Comparison of ENCODE assay signal across 21 cellular contexts in genomic region chr20:1431158-1431557, GRCh38. TPM values are rescaled to one million over a fixed set of nuclear protein-coding genes. Genes with fewer than 3 reads are reported as not detected.
A peak's percentile ranks its signal among the peaks of the same experiment; 100 is the strongest.
DNase-seq lines count a peak whose midpoint lies in the region; TF ChIP-seq lines count a peak whose summit lies in the region.
"Had no signal": no experiment of that assay in that cellular context is flagged by ENCODE, and none has a peak within 500 bp of the region (broad histone marks: within the 10 kb centered on the region; RNA-seq: fewer than 3 reads in every experiment).

No MANE protein-coding gene starts in this region.

- H2BK120ac ChIP-seq in mesenchymal stem cell (ENCODE audit: low read depth, low read length) = no peak overlapping the region

- H3K4ac ChIP-seq in mesenchymal stem cell (ENCODE audit: low read depth in 1 of 2, low read length in 2 of 2) = no peak overlapping the region

- H2AFZ ChIP-seq in Karpas-422 (ENCODE audit: low read length) (no peak overlapping the region), mesenchymal stem cell (ENCODE audit: low read depth, low read length) (no peak overlapping the region), PC-9 (no peak overlapping the region)

- CTCF ChIA-PET in PC-9 (lab: Charles Lee) = no interaction called here

- H3K9me2 ChIP-seq in Karpas-422 (replicated peaks; ENCODE audit: insufficient read depth, low read length) = no peaks in the 10 kb centered on the region
- no peaks in the 10 kb centered on the region for H3K9me2 ChIP-seq in PC-9 (ENCODE audit: insufficient read depth)

- DNase-seq in NCI-H748 (lab: John Stamatoyannopoulos, UW; ENCODE audit: unreplicated experiment) = peak; percentile 39
- no peak for DNase-seq in NCI-H748 treated with DMSO at 0.1 percent for 48 hours (lab: John Stamatoyannopoulos, UW)
- DNase-seq in Karpas-422 = peak; percentile 25
- peak; percentile 28 for DNase-seq in NCI-H69 (lab: John Stamatoyannopoulos, UW)
- no peak for DNase-seq in mesenchymal stem cell
- no peak for DNase-seq in pons (ENCODE audit: low spot score)
- DNase-seq in activated CD4-positive, CD25-positive, alpha-beta regulatory T cell treated with anti-CD3 and anti-CD28 coated beads, Interleukin-2, amount 50 U/mL, for 72 hours = no peak
- DNase-seq in PC-9 = no peak
- DNase-seq: CD4-positive, alpha-beta T cell; COR-L47; DMS53; HCEC 1CT; Kasumi-1; NCI-H1105; NCI-H1694 treated with DMSO at 0.1 percent for 48 hours; NCI-H510A; NCI-H774; SIG-M5 had no signal

- no peak overlapping the region for H3K4me3 ChIP-seq in Karpas-422 (ENCODE audit: low read length)
- H3K4me3 ChIP-seq in mesenchymal stem cell (ENCODE audit: insufficient read depth in 1 of 2, low read depth in 1 of 2, low read length in 2 of 2) = no peak overlapping the region
- no peak overlapping the region for H3K4me3 ChIP-seq in PC-9
- H3K4me3 ChIP-seq: BLaER1 treated with 17β-estradiol and CSF1 and Interleukin-3, amounts not matched to agents 10 nM and 100 nM; SK-N-MC had no signal

- no peak overlapping the region for H2BK15ac ChIP-seq in mesenchymal stem cell (ENCODE audit: low read depth, poor library complexity, severe bottlenecking)

- H3K9ac ChIP-seq in Karpas-422 (ENCODE audit: low read length) = no peak overlapping the region
- peak overlapping the region; percentile 58 for H3K9ac ChIP-seq in mesenchymal stem cell (ENCODE audit: low read length)
- H3K9ac ChIP-seq: BLaER1 treated with 17β-estradiol and CSF1 and Interleukin-3, amounts not matched to agents 10 nM and 100 nM had no signal

- H3K4me2 ChIP-seq in Karpas-422 (ENCODE audit: low read depth, low read length, poor library complexity, severe bottlenecking) (no peak overlapping the region), mesenchymal stem cell (ENCODE audit: low read length, poor library complexity, severe bottlenecking) (no peak overlapping the region), PC-9 (no peak overlapping the region)
- H3K4me2 ChIP-seq: BLaER1 treated with 17β-estradiol and CSF1 and Interleukin-3, amounts not matched to agents 10 nM and 100 nM had no signal

- H3K23ac ChIP-seq in mesenchymal stem cell (ENCODE audit: low read length in 2 of 2) = no peak overlapping the region

- H3K4me1 ChIP-seq in Karpas-422 (ENCODE audit: low read length) (peaks cover 6% of the 10 kb centered on the region; the same call in 1 of the 2 replicates), mesenchymal stem cell (ENCODE audit: control insufficient read depth, insufficient read depth, low read depth, low read length) (peaks cover 8% of the 10 kb centered on the region), PC-9 (replicated peaks; ENCODE audit: insufficient read depth) (peaks cover 31% of the 10 kb centered on the region)

- 40% methylated on average over 1 of the region's 1 CpG for WGBS in mesenchymal stem cell

- no peak overlapping the region for H3K18ac ChIP-seq in mesenchymal stem cell (ENCODE audit: low read depth in 1 of 2, low read length in 2 of 2)

- H4K8ac ChIP-seq in mesenchymal stem cell (ENCODE audit: low read length) = no peak overlapping the region

- no peak for TF ChIP-seq CTCF in PC-9 (conservative IDR thresholded peaks at IDR 0.05)

- POLR2A ChIA-PET in PC-9 (lab: Charles Lee; ENCODE audit: unreplicated experiment) = no interaction called here

- intact Hi-C loops in PC-9 (cut with micrococcal nuclease; ENCODE audit: unreplicated experiment) = no loop called here

- no peaks in the 10 kb centered on the region for H3K79me2 ChIP-seq in Karpas-422 (ENCODE audit: low read length)
- no peaks in the 10 kb centered on the region for H3K79me2 ChIP-seq in PC-9 (ENCODE audit: low read depth)

- H3K36me3 ChIP-seq in Karpas-422 (ENCODE audit: insufficient read depth, low read length) (no peaks in the 10 kb centered on the region), mesenchymal stem cell (ENCODE audit: control insufficient read depth in 1 of 2, insufficient read depth in 2 of 2, low read depth in 1 of 2, low read length in 2 of 2) (no peaks in the 10 kb centered on the region), PC-9 (ENCODE audit: low read depth) (no peaks in the 10 kb centered on the region)
- H3K36me3 ChIP-seq: BLaER1 treated with 17β-estradiol and CSF1 and Interleukin-3, amounts not matched to agents 10 nM and 100 nM had no signal

- peaks cover 12% of the 10 kb centered on the region; the same call in 1 of the 2 replicates for H3F3A ChIP-seq in PC-9 (ENCODE audit: insufficient read depth, low read depth)

- no peak overlapping the region for H2BK5ac ChIP-seq in mesenchymal stem cell (ENCODE audit: low read depth, low read length, poor library complexity, severe bottlenecking)

- H4K91ac ChIP-seq in mesenchymal stem cell (ENCODE audit: low read length) = no peak overlapping the region

- no peaks in the 10 kb centered on the region for H3K79me1 ChIP-seq in mesenchymal stem cell (replicated peaks; ENCODE audit: low read length, poor library complexity, severe bottlenecking)

- H3K9me3 ChIP-seq in Karpas-422 (ENCODE audit: low read length) (no peaks in the 10 kb centered on the region), mesenchymal stem cell (ENCODE audit: control insufficient read depth, low read length) (no peaks in the 10 kb centered on the region), PC-9 (ENCODE audit: insufficient read depth, low read depth) (0 out of 2 replicates have a peak, but pooled peaks cover 5% of the 10 kb centered on the region)

- H2AK5ac ChIP-seq in mesenchymal stem cell (ENCODE audit: low read length, severe bottlenecking) = no peak overlapping the region

- no TSS peak for BruUV-seq in PC-9 (replicated peaks; lab: Mats Ljungman, UMichigan)

- H4K20me1 ChIP-seq in Karpas-422 (ENCODE audit: insufficient read depth, low read depth, low read length) (no peaks in the 10 kb centered on the region), PC-9 (ENCODE audit: insufficient read depth) (no peaks in the 10 kb centered on the region)

- no peak overlapping the region for H3K14ac ChIP-seq in mesenchymal stem cell (ENCODE audit: low read length in 2 of 2)

- H3K27me3 ChIP-seq in Karpas-422 (ENCODE audit: low read length) (no peaks in the 10 kb centered on the region), mesenchymal stem cell (ENCODE audit: control insufficient read depth in 1 of 2, insufficient read depth in 1 of 2, low read length in 2 of 2) (no peaks in the 10 kb centered on the region), PC-9 (ENCODE audit: insufficient read depth, low read depth) (no peaks in the 10 kb centered on the region)

- no peak overlapping the region for H3K27ac ChIP-seq in Karpas-422 (ENCODE audit: low read length)
- H3K27ac ChIP-seq in mesenchymal stem cell (ENCODE audit: low read length, poor library complexity, severe bottlenecking) = no peak overlapping the region
- H3K27ac ChIP-seq in PC-9 = no peak overlapping the region
- H3K27ac ChIP-seq: BLaER1 treated with 17β-estradiol and CSF1 and Interleukin-3, amounts not matched to agents 10 nM and 100 nM; HL-60; SK-N-MC had no signal

- no peak overlapping the region for H2BK12ac ChIP-seq in mesenchymal stem cell (ENCODE audit: low read length in 2 of 2)

RNA-seq across cellular contexts. Expression of gene NSFL1C, which starts 35.5 kb away (rescaled TPM):
- total RNA-seq in Karpas-422 (2014; rRNA removed; shearing (Covaris generic); ENCODE audit: low replicate concordance) = 19.4 and 20.9 TPM in 2 replicates
- 50.4 TPM for polyA plus RNA-seq in mesenchymal stem cell (2013, experiment 1 of 2)
- polyA plus RNA-seq in mesenchymal stem cell (2013, experiment 2 of 2) = 52.6 TPM
- 151 and 160 TPM in 2 replicates for total RNA-seq in PC-9 (2021)

RNA-seq across cellular contexts. Expression of gene FKBP1A, which starts 38.3 kb away (rescaled TPM):
- total RNA-seq in Karpas-422 (2014; rRNA removed; shearing (Covaris generic); ENCODE audit: low replicate concordance) = 105 and 187 TPM in 2 replicates
- 511 TPM for polyA plus RNA-seq in mesenchymal stem cell (2013, experiment 1 of 2)
- polyA plus RNA-seq in mesenchymal stem cell (2013, experiment 2 of 2) = 515 TPM
- 248 and 320 TPM in 2 replicates for total RNA-seq in PC-9 (2021)

Comparison
In these comparisons a context has a peak if more than half of its experiments do, and no peak if none do; other contexts are left out.
1. DNase-seq: peak in NCI-H748 (single experiment), Karpas-422 (single experiment) and NCI-H69 (single experiment); none in NCI-H748 treated with DMSO at 0.1 percent for 48 hours (single experiment), mesenchymal stem cell (single experiment), pons (single experiment), activated CD4-positive, CD25-positive, alpha-beta regulatory T cell treated with anti-CD3 and anti-CD28 coated beads, Interleukin-2, amount 50 U/mL, for 72 hours (single experiment) and PC-9 (0 of 2).